7 cellular contexts compared by ENCODE assay signal in the genomic region with DNA sequence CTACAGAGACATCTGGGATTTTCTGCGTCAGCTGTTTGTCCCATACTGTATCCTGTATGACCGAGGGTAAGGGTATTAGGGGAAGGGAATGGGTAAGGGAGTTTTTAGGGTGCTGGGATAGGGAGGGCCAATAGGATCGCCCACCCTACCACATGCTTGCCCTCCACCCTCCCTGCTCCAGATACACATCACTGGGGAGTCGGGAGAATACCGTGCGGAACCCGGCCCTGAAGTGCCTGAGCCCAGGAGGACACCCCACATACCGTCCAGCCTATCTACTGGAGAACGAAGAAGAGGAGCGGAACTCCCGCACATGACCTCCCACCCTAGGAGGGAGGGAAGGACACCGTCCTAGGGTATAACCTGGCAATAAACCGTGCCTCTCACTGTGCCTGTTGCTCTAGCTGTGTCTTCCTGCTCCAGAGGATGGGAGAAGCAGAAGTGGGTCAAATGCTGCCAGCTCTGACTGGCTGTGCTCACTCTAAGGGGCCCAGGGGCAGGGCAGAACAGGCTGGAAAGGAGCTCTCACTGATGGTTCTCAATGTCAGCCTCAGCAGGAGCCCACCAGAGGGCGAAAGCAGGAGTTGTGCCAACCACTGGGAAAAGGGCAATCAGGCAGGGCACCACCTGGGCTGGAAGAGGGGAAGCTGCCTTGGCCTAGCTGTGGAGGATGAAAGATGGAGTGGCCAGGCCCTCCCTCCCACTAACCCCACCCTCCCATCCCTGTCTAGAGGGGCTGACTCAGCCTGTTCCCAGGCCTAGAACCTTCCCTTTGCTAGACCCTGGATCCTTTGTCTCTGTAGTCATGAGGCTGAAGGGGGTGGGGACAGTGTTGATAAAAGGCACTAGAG. TPM values are rescaled to one million over a fixed set of nuclear protein-coding genes. Genes with fewer than 3 reads are reported as not detected.
DNase-seq lines count a peak whose midpoint lies in the region; ATAC-seq and TF ChIP-seq lines count a peak whose summit lies in the region.
"Had no signal": no experiment of that assay in that cellular context is flagged by ENCODE, and none has a peak within 500 bp of the region (broad histone marks: within the 10 kb centered on the region; RNA-seq: fewer than 3 reads in every experiment).

No MANE protein-coding gene starts in this region.

- CTCF ChIA-PET in AG04449 (lab: Yijun Ruan, JAX) = interaction anchor here (1.1 to 17.2 kb wide), 11 partner anchors 8 to 514 kb away, joined by 3 to 244 read pairs (median 30); a partner anchor contains a TSS

- peaks cover 4% of the 10 kb centered on the region for H3K36me3 Mint-ChIP-seq in IgD-negative memory B cell
- H3K36me3 Mint-ChIP-seq in activated T-helper 2 cell treated with anti-CD3 and anti-CD28 coated beads, Interferon-gamma antibody, Interleukin-2, Interleukin-4, amounts not matched to agents 10 μg/mL and 5 μg/mL and 100 μg/mL, durations not matched to agents 14 hours and 24 hours and 36 hours (ENCODE audit: low read depth) = peaks cover 22% of the 10 kb centered on the region
- H3K36me3 Mint-ChIP-seq in activated T-helper 17 cell treated with anti-CD3 and anti-CD28 coated beads, Interleukin-2, amount 50 U/mL, for 72 hours (ENCODE audit: low read depth) = peaks cover 45% of the 10 kb centered on the region

- POLR2A ChIA-PET in AG04449 (lab: Yijun Ruan, JAX) = interaction anchor here (0.9 to 2.9 kb wide), 6 partner anchors 9 to 37 kb away, joined by 3 to 16 read pairs (median 4); a partner anchor contains a TSS

- H3K4me3 Mint-ChIP-seq in IgD-negative memory B cell = no peak overlapping the region
- no peak overlapping the region for H3K4me3 Mint-ChIP-seq in activated T-helper 2 cell treated with anti-CD3 and anti-CD28 coated beads, Interferon-gamma antibody, Interleukin-2, Interleukin-4, amounts not matched to agents 10 μg/mL and 5 μg/mL and 100 μg/mL, durations not matched to agents 14 hours and 24 hours and 36 hours (ENCODE audit: low read depth)
- no peak overlapping the region for H3K4me3 Mint-ChIP-seq in activated T-helper 17 cell treated with anti-CD3 and anti-CD28 coated beads, Interleukin-2, amount 50 U/mL, for 72 hours

- H3K4me3 ChIP-seq in AG04449 (ENCODE audit: low read depth, low read length) = no peak overlapping the region
- H3K4me3 ChIP-seq in cardiac fibroblast (replicated peaks in 1 of 2; ENCODE audit: low read depth in 2 of 2, low read length in 2 of 2) = no peak overlapping the region

- intact Hi-C loops in activated T-helper 2 cell treated with anti-CD3 and anti-CD28 coated beads, Interferon-gamma antibody, Interleukin-2, Interleukin-4, amounts not matched to agents 10 μg/mL and 5 μg/mL and 100 μg/mL, durations not matched to agents 14 hours and 24 hours and 36 hours (cut with micrococcal nuclease) = no loop called here

- H3K4me1 Mint-ChIP-seq in IgD-negative memory B cell = peaks cover 7 to 12% (median 9%) of the 10 kb centered on the region in 3 donors
- H3K4me1 Mint-ChIP-seq in activated T-helper 2 cell treated with anti-CD3 and anti-CD28 coated beads, Interferon-gamma antibody, Interleukin-2, Interleukin-4, amounts not matched to agents 10 μg/mL and 5 μg/mL and 100 μg/mL, durations not matched to agents 14 hours and 24 hours and 36 hours (ENCODE audit: low read depth) = peaks cover 21% of the 10 kb centered on the region
- H3K4me1 Mint-ChIP-seq in activated T-helper 17 cell treated with anti-CD3 and anti-CD28 coated beads, Interleukin-2, amount 50 U/mL, for 72 hours = peaks cover 31% of the 10 kb centered on the region

- H3K9me3 Mint-ChIP-seq in IgD-negative memory B cell = no peaks in the 10 kb centered on the region
- H3K9me3 Mint-ChIP-seq in activated T-helper 2 cell treated with anti-CD3 and anti-CD28 coated beads, Interferon-gamma antibody, Interleukin-2, Interleukin-4, amounts not matched to agents 10 μg/mL and 5 μg/mL and 100 μg/mL, durations not matched to agents 14 hours and 24 hours and 36 hours = no peaks in the 10 kb centered on the region
- no peaks in the 10 kb centered on the region for H3K9me3 Mint-ChIP-seq in activated T-helper 17 cell treated with anti-CD3 and anti-CD28 coated beads, Interleukin-2, amount 50 U/mL, for 72 hours

- no peaks in the 10 kb centered on the region for H3K27me3 Mint-ChIP-seq in IgD-negative memory B cell
- no peaks in the 10 kb centered on the region for H3K27me3 Mint-ChIP-seq in activated T-helper 2 cell treated with anti-CD3 and anti-CD28 coated beads, Interferon-gamma antibody, Interleukin-2, Interleukin-4, amounts not matched to agents 10 μg/mL and 5 μg/mL and 100 μg/mL, durations not matched to agents 14 hours and 24 hours and 36 hours (ENCODE audit: low read depth)
- H3K27me3 Mint-ChIP-seq in activated T-helper 17 cell treated with anti-CD3 and anti-CD28 coated beads, Interleukin-2, amount 50 U/mL, for 72 hours = no peaks in the 10 kb centered on the region

- no peak for DNase-seq in AG04449 (ENCODE audit: low read depth, low spot score)
- peak; percentile 57 to 65 for DNase-seq in cardiac fibroblast (ENCODE audit: low read depth in 2 of 2)
- no peak for DNase-seq in NCI-H1436 treated with DMSO at 0.1 percent for 48 hours (lab: John Stamatoyannopoulos, UW)
- DNase-seq in activated T-helper 2 cell treated with anti-CD3 and anti-CD28 coated beads, Interferon-gamma antibody, Interleukin-2, Interleukin-4, amounts not matched to agents 10 μg/mL and 5 μg/mL and 100 μg/mL, durations not matched to agents 14 hours and 24 hours and 36 hours (ENCODE audit: low spot score) = no peak
- DNase-seq: activated gamma-delta T cell treated with Interleukin-2 at 50 U/mL for 16 hours had no signal

- TF ChIP-seq CTCF in AG04449 (IDR thresholded peaks at IDR 0.05; ENCODE audit: insufficient read depth, low read length, missing control alignments) (peak; percentile 40), cardiac fibroblast (IDR thresholded peaks at IDR 0.05; ENCODE audit: low read depth, low read length) (no peak)

- no peak for ATAC-seq in activated T-helper 17 cell treated with anti-CD3 and anti-CD28 coated beads, Interleukin-2, amount 50 U/mL, for 72 hours (replicated peaks)

- peak overlapping the region in 2 of 3 donors; percentile 10 to 62 for H3K27ac Mint-ChIP-seq in IgD-negative memory B cell
- H3K27ac Mint-ChIP-seq in activated T-helper 2 cell treated with anti-CD3 and anti-CD28 coated beads, Interferon-gamma antibody, Interleukin-2, Interleukin-4, amounts not matched to agents 10 μg/mL and 5 μg/mL and 100 μg/mL, durations not matched to agents 14 hours and 24 hours and 36 hours = no peak overlapping the region
- H3K27ac Mint-ChIP-seq in activated T-helper 17 cell treated with anti-CD3 and anti-CD28 coated beads, Interleukin-2, amount 50 U/mL, for 72 hours = no peak overlapping the region

RNA-seq across cellular contexts. Expression of a gene that starts 0.4 kb away (rescaled TPM):
- not detected for polyA plus RNA-seq in IgD-negative memory B cell
- total RNA-seq in activated T-helper 2 cell treated with anti-CD3 and anti-CD28 coated beads, Interferon-gamma antibody, Interleukin-2, Interleukin-4, amounts not matched to agents 10 μg/mL and 5 μg/mL and 100 μg/mL, durations not matched to agents 14 hours and 24 hours and 36 hours = 0.48 and 2.0 TPM in 2 replicates
- under 1 TPM; 0.77 to 0.97 TPM for total RNA-seq in activated T-helper 17 cell treated with anti-CD3 and anti-CD28 coated beads, Interleukin-2, amount 50 U/mL, for 72 hours

RNA-seq across cellular contexts. Expression of a gene that starts 9.7 kb away (rescaled TPM):
- 7.7 TPM for polyA plus RNA-seq in IgD-negative memory B cell
- total RNA-seq in activated T-helper 2 cell treated with anti-CD3 and anti-CD28 coated beads, Interferon-gamma antibody, Interleukin-2, Interleukin-4, amounts not matched to agents 10 μg/mL and 5 μg/mL and 100 μg/mL, durations not matched to agents 14 hours and 24 hours and 36 hours = 147 and 154 TPM in 2 replicates
- total RNA-seq in activated T-helper 17 cell treated with anti-CD3 and anti-CD28 coated beads, Interleukin-2, amount 50 U/mL, for 72 hours = 100 to 1,000 TPM in 1 of 2 donors, 10 to 100 TPM in 1; 94.5 to 140 TPM

RNA-seq across cellular contexts. Expression of a gene that starts 9.8 kb away (rescaled TPM):
- 57.6 TPM for polyA plus RNA-seq in IgD-negative memory B cell
- 54.9 and 60.2 TPM in 2 replicates for total RNA-seq in activated T-helper 2 cell treated with anti-CD3 and anti-CD28 coated beads, Interferon-gamma antibody, Interleukin-2, Interleukin-4, amounts not matched to agents 10 μg/mL and 5 μg/mL and 100 μg/mL, durations not matched to agents 14 hours and 24 hours and 36 hours
- 10 to 100 TPM; 34.6 to 68.3 TPM for total RNA-seq in activated T-helper 17 cell treated with anti-CD3 and anti-CD28 coated beads, Interleukin-2, amount 50 U/mL, for 72 hours

RNA-seq across cellular contexts. Expression of a gene that starts 18.5 kb away (rescaled TPM):
- polyA plus RNA-seq in IgD-negative memory B cell = 102 TPM
- 169 and 178 TPM in 2 replicates for total RNA-seq in activated T-helper 2 cell treated with anti-CD3 and anti-CD28 coated beads, Interferon-gamma antibody, Interleukin-2, Interleukin-4, amounts not matched to agents 10 μg/mL and 5 μg/mL and 100 μg/mL, durations not matched to agents 14 hours and 24 hours and 36 hours
- total RNA-seq in activated T-helper 17 cell treated with anti-CD3 and anti-CD28 coated beads, Interleukin-2, amount 50 U/mL, for 72 hours = 100 to 1,000 TPM; 162 to 188 TPM

RNA-seq across cellular contexts. Expression of a gene that starts 22.4 kb away (rescaled TPM):
- polyA plus RNA-seq in IgD-negative memory B cell = 35.7 TPM
- total RNA-seq in activated T-helper 2 cell treated with anti-CD3 and anti-CD28 coated beads, Interferon-gamma antibody, Interleukin-2, Interleukin-4, amounts not matched to agents 10 μg/mL and 5 μg/mL and 100 μg/mL, durations not matched to agents 14 hours and 24 hours and 36 hours = 55.4 and 56.1 TPM in 2 replicates
- 10 to 100 TPM; 60.9 to 62.0 TPM for total RNA-seq in activated T-helper 17 cell treated with anti-CD3 and anti-CD28 coated beads, Interleukin-2, amount 50 U/mL, for 72 hours

Comparison
In these comparisons a context has a peak if more than half of its experiments do, and no peak if none do; other contexts are left out.
1. DNase-seq: peak in cardiac fibroblast (2 of 2); none in AG04449 (single experiment), NCI-H1436 treated with DMSO at 0.1 percent for 48 hours (single experiment) and activated T-helper 2 cell treated with anti-CD3 and anti-CD28 coated beads, Interferon-gamma antibody, Interleukin-2, Interleukin-4, amounts not matched to agents 10 μg/mL and 5 μg/mL and 100 μg/mL, durations not matched to agents 14 hours and 24 hours and 36 hours (single experiment).
2. H3K27ac Mint-ChIP-seq: peak in IgD-negative memory B cell (2 of 3); none in activated T-helper 2 cell treated with anti-CD3 and anti-CD28 coated beads, Interferon-gamma antibody, Interleukin-2, Interleukin-4, amounts not matched to agents 10 μg/mL and 5 μg/mL and 100 μg/mL, durations not matched to agents 14 hours and 24 hours and 36 hours (single experiment) and activated T-helper 17 cell treated with anti-CD3 and anti-CD28 coated beads, Interleukin-2, amount 50 U/mL, for 72 hours (single experiment).